In genomic region chr9:81584099-81584498, GRCh38 we compare ENCODE assay signal across 17 cellular contexts.
DNase-seq lines count a peak whose midpoint lies in the region; ATAC-seq and TF ChIP-seq lines count a peak whose summit lies in the region.
"Had no signal": no experiment of that assay in that cellular context is flagged by ENCODE, and none has a peak within 500 bp of the region (broad histone marks: within the 10 kb centered on the region; RNA-seq: fewer than 3 reads in every experiment).

No MANE protein-coding gene starts in this region.

- peak; percentile 3 for DNase-seq in DMS53 (lab: John Stamatoyannopoulos, UW)
- no peak for DNase-seq in DMS53 treated with DMSO at 0.1 percent for 48 hours (lab: John Stamatoyannopoulos, UW; ENCODE audit: unreplicated experiment)
- no peak for DNase-seq in GM23338 (ENCODE audit: low spot score)
- peak; percentile 42 for DNase-seq in medulla oblongata (ENCODE audit: extremely low spot score)
- DNase-seq in NCI-H446 (lab: John Stamatoyannopoulos, UW), result no peak
- DNase-seq in NCI-H1092 (lab: John Stamatoyannopoulos, UW), result no peak
- DNase-seq: Caco-2; CD4-positive, CD25-positive, alpha-beta regulatory T cell; CD8-positive, alpha-beta T cell; DMS 273 treated with DMSO at 0.1 percent for 48 hours; DND-41; H7; HCEC 1CT had no signal

- peak overlapping the region; percentile 77; the same call in 1 of the 2 replicates for H3K27ac Mint-ChIP-seq in GM23338
- H3K27ac Mint-ChIP-seq: B cell; CD4-positive, CD25-positive, alpha-beta regulatory T cell; CD8-positive, alpha-beta T cell had no signal

- no peak for ATAC-seq in GM23338
- ATAC-seq: CD8-positive, alpha-beta T cell had no signal

- TF ChIP-seq CTCF in GM23338 (conservative IDR thresholded peaks at IDR 0.05; ENCODE audit: low read depth in 2 of 2), result no peak

- no peak overlapping the region for H3K4me3 Mint-ChIP-seq in GM23338
- H3K4me3 Mint-ChIP-seq: B cell; CD4-positive, CD25-positive, alpha-beta regulatory T cell; CD8-positive, alpha-beta T cell had no signal

- H3K4me2 ChIP-seq in GM23338, result no peak overlapping the region
- H3K4me2 ChIP-seq: BLaER1 had no signal

- H3F3A ChIP-seq in GM23338 (replicated peaks; ENCODE audit: low read depth), result no peaks in the 10 kb centered on the region

- H3K27me3 Mint-ChIP-seq in GM23338 (ENCODE audit: insufficient read depth, low read depth, poor library complexity), result no peaks in the 10 kb centered on the region
- H3K27me3 Mint-ChIP-seq: B cell; CD4-positive, CD25-positive, alpha-beta regulatory T cell had no signal

- H3K36me3 ChIP-seq in GM23338 (ENCODE audit: insufficient read depth), result peaks cover 28% of the 10 kb centered on the region

- no peaks in the 10 kb centered on the region for H3K27me3 ChIP-seq in GM23338 (ENCODE audit: insufficient read depth)
- H3K27me3 ChIP-seq: BLaER1 had no signal

- peaks cover 7% of the 10 kb centered on the region for H3K4me1 ChIP-seq in GM23338 (ENCODE audit: insufficient read depth)
- H3K4me1 ChIP-seq: BLaER1, Caco-2 had no signal

- H3K27ac ChIP-seq in GM23338 (ENCODE audit: low read depth), result no peak overlapping the region
- H3K27ac ChIP-seq: 22Rv1, BLaER1, C4-2B had no signal

- H3K9me3 Mint-ChIP-seq in GM23338, result no peaks in the 10 kb centered on the region
- H3K9me3 Mint-ChIP-seq: CD8-positive, alpha-beta T cell had no signal

- H3K79me2 ChIP-seq in GM23338 (replicated peaks; ENCODE audit: insufficient read depth), result peaks cover 3% of the 10 kb centered on the region; the same call in 1 of the 2 replicates

- H2AFZ ChIP-seq in GM23338, result no peak overlapping the region

- no peaks in the 10 kb centered on the region for H4K20me1 ChIP-seq in GM23338 (replicated peaks; ENCODE audit: insufficient read depth)
- H4K20me1 ChIP-seq: BLaER1 had no signal

- no peaks in the 10 kb centered on the region for H3K9me2 ChIP-seq in GM23338 (ENCODE audit: insufficient read depth)

- peaks cover 90% of the 10 kb centered on the region for H3K36me3 Mint-ChIP-seq in GM23338 (ENCODE audit: low read depth)
- H3K36me3 Mint-ChIP-seq: CD4-positive, CD25-positive, alpha-beta regulatory T cell; CD8-positive, alpha-beta T cell had no signal

- no peak overlapping the region for H3K4me3 ChIP-seq in GM23338
- H3K4me3 ChIP-seq: BLaER1 had no signal

- peaks cover 12% of the 10 kb centered on the region for H3K4me1 Mint-ChIP-seq in GM23338
- H3K4me1 Mint-ChIP-seq: CD4-positive, CD25-positive, alpha-beta regulatory T cell had no signal

TF ChIP-seq in GM23338, 12 proteins besides CTCF, POLR2A, EP300 and RAD21:
- TF ChIP-seq ETS1 (IDR thresholded peaks at IDR 0.05), result no peak
- TF ChIP-seq, protein P1, sequence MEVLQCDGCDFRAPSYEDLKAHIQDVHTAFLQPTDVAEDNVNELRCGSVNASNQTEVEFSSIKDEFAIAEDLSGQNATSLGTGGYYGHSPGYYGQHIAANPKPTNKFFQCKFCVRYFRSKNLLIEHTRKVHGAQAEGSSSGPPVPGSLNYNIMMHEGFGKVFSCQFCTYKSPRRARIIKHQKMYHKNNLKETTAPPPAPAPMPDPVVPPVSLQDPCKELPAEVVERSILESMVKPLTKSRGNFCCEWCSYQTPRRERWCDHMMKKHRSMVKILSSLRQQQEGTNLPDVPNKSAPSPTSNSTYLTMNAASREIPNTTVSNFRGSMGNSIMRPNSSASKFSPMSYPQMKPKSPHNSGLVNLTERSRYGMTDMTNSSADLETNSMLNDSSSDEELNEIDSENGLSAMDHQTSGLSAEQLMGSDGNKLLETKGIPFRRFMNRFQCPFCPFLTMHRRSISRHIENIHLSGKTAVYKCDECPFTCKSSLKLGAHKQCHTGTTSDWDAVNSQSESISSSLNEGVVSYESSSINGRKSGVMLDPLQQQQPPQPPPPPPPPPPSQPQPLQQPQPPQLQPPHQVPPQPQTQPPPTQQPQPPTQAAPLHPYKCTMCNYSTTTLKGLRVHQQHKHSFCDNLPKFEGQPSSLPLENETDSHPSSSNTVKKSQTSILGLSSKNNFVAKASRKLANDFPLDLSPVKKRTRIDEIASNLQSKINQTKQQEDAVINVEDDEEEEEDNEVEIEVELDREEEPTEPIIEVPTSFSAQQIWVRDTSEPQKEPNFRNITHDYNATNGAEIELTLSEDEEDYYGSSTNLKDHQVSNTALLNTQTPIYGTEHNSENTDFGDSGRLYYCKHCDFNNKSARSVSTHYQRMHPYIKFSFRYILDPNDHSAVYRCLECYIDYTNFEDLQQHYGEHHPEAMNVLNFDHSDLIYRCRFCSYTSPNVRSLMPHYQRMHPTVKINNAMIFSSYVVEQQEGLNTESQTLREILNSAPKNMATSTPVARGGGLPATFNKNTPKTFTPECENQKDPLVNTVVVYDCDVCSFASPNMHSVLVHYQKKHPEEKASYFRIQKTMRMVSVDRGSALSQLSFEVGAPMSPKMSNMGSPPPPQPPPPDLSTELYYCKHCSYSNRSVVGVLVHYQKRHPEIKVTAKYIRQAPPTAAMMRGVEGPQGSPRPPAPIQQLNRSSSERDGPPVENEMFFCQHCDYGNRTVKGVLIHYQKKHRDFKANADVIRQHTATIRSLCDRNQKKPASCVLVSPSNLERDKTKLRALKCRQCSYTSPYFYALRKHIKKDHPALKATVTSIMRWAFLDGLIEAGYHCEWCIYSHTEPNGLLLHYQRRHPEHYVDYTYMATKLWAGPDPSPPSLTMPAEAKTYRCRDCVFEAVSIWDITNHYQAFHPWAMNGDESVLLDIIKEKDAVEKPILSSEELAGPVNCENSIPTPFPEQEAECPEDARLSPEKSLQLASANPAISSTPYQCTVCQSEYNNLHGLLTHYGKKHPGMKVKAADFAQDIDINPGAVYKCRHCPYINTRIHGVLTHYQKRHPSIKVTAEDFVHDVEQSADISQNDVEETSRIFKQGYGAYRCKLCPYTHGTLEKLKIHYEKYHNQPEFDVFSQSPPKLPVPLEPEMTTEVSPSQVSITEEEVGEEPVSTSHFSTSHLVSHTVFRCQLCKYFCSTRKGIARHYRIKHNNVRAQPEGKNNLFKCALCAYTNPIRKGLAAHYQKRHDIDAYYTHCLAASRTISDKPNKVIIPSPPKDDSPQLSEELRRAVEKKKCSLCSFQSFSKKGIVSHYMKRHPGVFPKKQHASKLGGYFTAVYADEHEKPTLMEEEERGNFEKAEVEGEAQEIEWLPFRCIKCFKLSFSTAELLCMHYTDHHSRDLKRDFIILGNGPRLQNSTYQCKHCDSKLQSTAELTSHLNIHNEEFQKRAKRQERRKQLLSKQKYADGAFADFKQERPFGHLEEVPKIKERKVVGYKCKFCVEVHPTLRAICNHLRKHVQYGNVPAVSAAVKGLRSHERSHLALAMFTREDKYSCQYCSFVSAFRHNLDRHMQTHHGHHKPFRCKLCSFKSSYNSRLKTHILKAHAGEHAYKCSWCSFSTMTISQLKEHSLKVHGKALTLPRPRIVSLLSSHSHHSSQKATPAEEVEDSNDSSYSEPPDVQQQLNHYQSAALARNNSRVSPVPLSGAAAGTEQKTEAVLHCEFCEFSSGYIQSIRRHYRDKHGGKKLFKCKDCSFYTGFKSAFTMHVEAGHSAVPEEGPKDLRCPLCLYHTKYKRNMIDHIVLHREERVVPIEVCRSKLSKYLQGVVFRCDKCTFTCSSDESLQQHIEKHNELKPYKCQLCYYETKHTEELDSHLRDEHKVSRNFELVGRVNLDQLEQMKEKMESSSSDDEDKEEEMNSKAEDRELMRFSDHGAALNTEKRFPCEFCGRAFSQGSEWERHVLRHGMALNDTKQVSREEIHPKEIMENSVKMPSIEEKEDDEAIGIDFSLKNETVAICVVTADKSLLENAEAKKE (CRISPR knock-in tag; IDR thresholded peaks at IDR 0.05), result no peak
- TF ChIP-seq JUNB (IDR thresholded peaks at IDR 0.05; ENCODE audit: unreplicated experiment), result no peak
- no peak for TF ChIP-seq POLR2AphosphoS5 (IDR thresholded peaks at IDR 0.05; ENCODE audit: low read depth)
- no peak for TF ChIP-seq EZH2phosphoT487 (IDR thresholded peaks at IDR 0.05; ENCODE audit: unreplicated experiment)
- TF ChIP-seq EZH2 (IDR thresholded peaks at IDR 0.05; ENCODE audit: low read depth, unreplicated experiment), result no peak
TF ChIP-seq in GM23338: peak in this region for 0.

Comparison
In these comparisons a context has a peak if more than half of its experiments do, and no peak if none do; other contexts are left out.
1. DNase-seq: peak in DMS53 (single experiment) and medulla oblongata (single experiment); none in DMS53 treated with DMSO at 0.1 percent for 48 hours (single experiment), GM23338 (single experiment), NCI-H446 (0 of 2) and NCI-H1092 (single experiment).